26 cellular contexts compared by ENCODE assay signal in the genomic region with DNA sequence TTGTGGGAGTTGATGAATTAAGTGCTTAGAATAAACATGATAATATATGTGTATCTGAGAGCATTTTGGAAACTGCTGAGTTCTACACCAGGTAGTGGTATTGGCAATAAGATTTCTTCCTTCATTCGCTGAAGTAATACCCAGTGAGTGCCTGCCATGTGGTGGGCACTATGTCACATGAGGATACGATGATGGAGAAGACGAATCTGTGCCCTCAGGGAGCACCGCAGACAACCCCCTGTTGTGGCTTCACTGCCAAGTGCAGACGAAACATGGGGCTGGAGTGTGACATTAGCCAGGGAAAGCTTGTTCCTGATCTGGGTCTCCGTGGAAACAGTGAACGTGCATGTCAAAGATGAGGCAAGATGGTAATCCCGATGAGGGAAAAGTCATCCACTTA. TPM values are rescaled to one million over a fixed set of nuclear protein-coding genes. Genes with fewer than 3 reads are reported as not detected.
DNase-seq lines count a peak whose midpoint lies in the region; ATAC-seq, FAIRE-seq and TF ChIP-seq lines count a peak whose summit lies in the region.
"Had no signal": no experiment of that assay in that cellular context is flagged by ENCODE, and none has a peak within 500 bp of the region (broad histone marks: within the 10 kb centered on the region; RNA-seq: fewer than 3 reads in every experiment).

No MANE protein-coding gene starts in this region.

- POLR2A ChIA-PET in K562 (lab: Yijun Ruan, JAX), result interaction anchor here (1.7 to 3.2 kb wide), 2 partner anchors 8 to 205 kb away, joined by 5 to 34 read pairs; a partner anchor contains a TSS

- WGBS in K562 (ENCODE audit: insufficient coverage, low coverage, missing lambda C conversion rate), result 75% methylated on average over 8 of the region's 8 CpGs

- TF ChIP-seq EP300 in K562 (IDR thresholded peaks at IDR 0.05; ENCODE audit: low read length), result no peak

- H3K36me3 ChIP-seq in CD4-positive, CD25-positive, alpha-beta regulatory T cell (ENCODE audit: control insufficient read depth, insufficient read depth, low read length), result no peaks in the 10 kb centered on the region
- H3K36me3 ChIP-seq in K562 (ENCODE audit: control insufficient read depth, insufficient read depth, low read length), result no peaks in the 10 kb centered on the region
- no peaks in the 10 kb centered on the region for H3K36me3 ChIP-seq in gastrocnemius medialis
- H3K36me3 ChIP-seq: MG63, SJCRH30 had no signal

- H3K9me3 Mint-ChIP-seq in CD4-positive, CD25-positive, alpha-beta regulatory T cell, result no peaks in the 10 kb centered on the region

- H3K27ac Mint-ChIP-seq in CD4-positive, CD25-positive, alpha-beta regulatory T cell, result peak overlapping the region in 2 of 3 donors; percentile 38 to 67

- CTCF ChIA-PET in K562 (lab: Yijun Ruan, JAX; ENCODE audit: low intra/inter-chr PET ratio), result no interaction called here

- no peak overlapping the region for H2AFZ ChIP-seq in K562 (ENCODE audit: low read depth, low read length)
- H2AFZ ChIP-seq: GM23248, PC-9 had no signal

- BruUV-seq in K562 (replicated peaks; lab: Mats Ljungman, UMichigan), result no TSS peak

- TF ChIP-seq RAD21 in K562 (CRISPR knock-in tag; conservative IDR thresholded peaks at IDR 0.05 in 1 of 2, IDR thresholded peaks at IDR 0.05 in 1 of 2), result no peak

- TF ChIP-seq POLR2A in K562 (conservative IDR thresholded peaks at IDR 0.05), result no peak
- no peak for TF ChIP-seq POLR2A in gastrocnemius medialis (IDR thresholded peaks at IDR 0.05)

- H3K9me1 ChIP-seq in K562 (ENCODE audit: control insufficient read depth, insufficient read depth, low read length), result no peaks in the 10 kb centered on the region

- no peaks in the 10 kb centered on the region for H4K20me1 ChIP-seq in K562 (replicated peaks; ENCODE audit: control insufficient read depth, insufficient read depth, low read length)

- FAIRE-seq in K562 (lab: Jason Lieb, UNC), result no peak
- FAIRE-seq: D721Med had no signal

- in situ Hi-C loops in K562 (cut with MboI) (no loop called here), gastrocnemius medialis (cut with MboI; ENCODE audit: low sequenced_read_pairs in 4 of 4) (no loop called here)

- no peaks in the 10 kb centered on the region for H3K27me3 ChIP-seq in CD4-positive, CD25-positive, alpha-beta regulatory T cell (ENCODE audit: control insufficient read depth, insufficient read depth, low read length)
- H3K27me3 ChIP-seq in K562 (ENCODE audit: control insufficient read depth in 2 of 2, insufficient read depth in 2 of 2, low read length in 2 of 2) (no peaks in the 10 kb centered on the region), gastrocnemius medialis (no peaks in the 10 kb centered on the region)
- H3K27me3 ChIP-seq: MG63, SJCRH30 had no signal

- H3K4me1 ChIP-seq in CD4-positive, CD25-positive, alpha-beta regulatory T cell (ENCODE audit: control insufficient read depth, insufficient read depth, low read length, poor library complexity, severe bottlenecking), result no peaks in the 10 kb centered on the region
- H3K4me1 ChIP-seq in K562 (replicated peaks in 1 of 2; ENCODE audit: control insufficient read depth in 2 of 2, insufficient read depth in 2 of 2, low read length in 2 of 2), result peaks cover 13 to 38% of the 10 kb centered on the region in 2 experiments
- peaks cover 48 to 52% of the 10 kb centered on the region in 2 donors for H3K4me1 ChIP-seq in gastrocnemius medialis
- H3K4me1 ChIP-seq: SJCRH30 had no signal

- H3K4me2 ChIP-seq in K562 (ENCODE audit: insufficient read depth, low read length), result no peak overlapping the region
- H3K4me2 ChIP-seq: PC-9 had no signal

- H3K79me2 ChIP-seq in K562 (ENCODE audit: control insufficient read depth, insufficient read depth, low read length), result no peaks in the 10 kb centered on the region

- no peak for ATAC-seq in CD4-positive, CD25-positive, alpha-beta regulatory T cell (ENCODE audit: low read depth in 2 of 2)
- ATAC-seq in K562 (no peak), gastrocnemius medialis (no peak), HG02884 (IDR thresholded peaks at IDR 0.05; ENCODE audit: unreplicated experiment) (no peak)
- ATAC-seq: Right ventricle myocardium inferior, SK-N-SH treated with all-trans-retinoic acid at 6 μM for 48 hours had no signal

- H3K4me1 Mint-ChIP-seq in CD4-positive, CD25-positive, alpha-beta regulatory T cell, result peaks cover 30 to 53% (median 38%) of the 10 kb centered on the region in 4 donors

- no peak overlapping the region for H3K4me3 Mint-ChIP-seq in CD4-positive, CD25-positive, alpha-beta regulatory T cell

- peak overlapping the region in 1 of 2 experiments; percentile 33; a peak in 1 of 4 replicates for H3K9ac ChIP-seq in K562 (ENCODE audit: insufficient read depth in 1 of 2, low read depth in 2 of 2, low read length in 2 of 2)
- H3K9ac ChIP-seq: GM23248 had no signal

- no peaks in the 10 kb centered on the region for H3K9me3 ChIP-seq in CD4-positive, CD25-positive, alpha-beta regulatory T cell (ENCODE audit: control insufficient read depth in 2 of 2, low read length in 2 of 2)
- no peaks in the 10 kb centered on the region for H3K9me3 ChIP-seq in K562 (replicated peaks; ENCODE audit: control insufficient read depth, insufficient read depth, low read depth, low read length)
- no peaks in the 10 kb centered on the region for H3K9me3 ChIP-seq in gastrocnemius medialis
- H3K9me3 ChIP-seq: MG63, SJCRH30 had no signal

- peaks cover 20% of the 10 kb centered on the region for H3K36me3 Mint-ChIP-seq in CD4-positive, CD25-positive, alpha-beta regulatory T cell

- intact Hi-C loops in K562 (cut with micrococcal nuclease) (no loop called here), gastrocnemius medialis (cut with DNase I; ENCODE audit: low total_unique reads) (loop anchor here (10.0 kb wide), 1 partner anchor 467 kb away; a partner anchor contains a TSS)

- H3K27me3 Mint-ChIP-seq in CD4-positive, CD25-positive, alpha-beta regulatory T cell, result no peaks in the 10 kb centered on the region

- peak; percentile 16 for DNase-seq in NCI-H82 (lab: John Stamatoyannopoulos, UW)
- no peak for DNase-seq in NCI-H82 treated with DMSO at 0.1 percent for 48 hours (lab: John Stamatoyannopoulos, UW; ENCODE audit: unreplicated experiment)
- DNase-seq in CD4-positive, CD25-positive, alpha-beta regulatory T cell, result no peak
- DNase-seq in K562 (ENCODE audit: extremely low read depth in 1 of 4, low spot score in 3 of 4), result no peak
- DNase-seq in gastrocnemius medialis, result no peak
- no peak for DNase-seq in NAMALWA (ENCODE audit: low spot score)
- DNase-seq: 8988T; ACHN; DMS53; GM23248; H7; KG1; MG63; NCI-H1694; NCI-H2029 treated with DMSO at 0.1 percent for 48 hours; NCI-H2171; NCI-H226; NCI-H510A treated with DMSO at 0.1 percent for 48 hours; NCI-H748 treated with DMSO at 0.1 percent for 48 hours; NK-92 treated with Interleukin-12 subunit alpha and Interleukin-12 subunit beta, amount 100 ng/mL, for 24 hours; PC-9; SJCRH30 had no signal

- TF ChIP-seq CTCF in K562 (IDR thresholded peaks at IDR 0.05 in 2 of 3, conservative IDR thresholded peaks at IDR 0.05 in 1 of 3; ENCODE audit: insufficient read depth in 2 of 3, low read depth in 1 of 3, low read length in 3 of 3), result no peak
- no peak for TF ChIP-seq CTCF in gastrocnemius medialis (IDR thresholded peaks at IDR 0.05 in 4 of 5, conservative IDR thresholded peaks at IDR 0.05 in 1 of 5)

- no peak overlapping the region for H3K4me3 ChIP-seq in CD4-positive, CD25-positive, alpha-beta regulatory T cell (ENCODE audit: low read depth, low read length)
- H3K4me3 ChIP-seq in K562 (no peak overlapping the region), gastrocnemius medialis (no peak overlapping the region)
- H3K4me3 ChIP-seq: GM23248, MG63, PC-9, SJCRH30 had no signal

- no peak overlapping the region for H3K27ac ChIP-seq in CD4-positive, CD25-positive, alpha-beta regulatory T cell (ENCODE audit: insufficient read depth, low read length, poor library complexity, severe bottlenecking)
- H3K27ac ChIP-seq in K562 (ENCODE audit: extremely low read depth, low read depth, low read length) (no peak overlapping the region), gastrocnemius medialis (peak overlapping the region in 3 of 4 donors; percentile 3 to 34 (median 14))
- H3K27ac ChIP-seq: GM23248, PC-9, SJCRH30 had no signal

RNA-seq across cellular contexts. Expression of a gene that starts 7.9 kb away (rescaled TPM):
- 66.6 TPM for total RNA-seq in CD4-positive, CD25-positive, alpha-beta regulatory T cell
- polyA plus RNA-seq in CD4-positive, CD25-positive, alpha-beta regulatory T cell, result 10 to 100 TPM; 18.7 to 25.1 (median 20.5) TPM
- 63.3 and 125 TPM in 2 replicates for total RNA-seq in K562 (2011; cell fraction: chromatin; rRNA removed; ENCODE audit: low replicate concordance)
- total RNA-seq in K562 (2011; cell fraction: nucleolus; rRNA removed), result 52.7 and 67.8 TPM in 2 replicates
- 59.0 and 75.9 TPM in 2 replicates for total RNA-seq in K562 (2011; cell fraction: nucleoplasm; rRNA removed)
- total RNA-seq in K562 (2014; rRNA removed) (10.7 and 13.1 TPM in 2 replicates), K562 (2014; rRNA removed; fragmentation: Illumina TruSeq; extraction: Trizol) (3.9 and 4.4 TPM in 2 replicates), K562 (2015; rRNA removed; fragmentation: Illumina TruSeq; extraction: Trizol) (4.3 and 5.0 TPM in 2 replicates), K562 (2021) (13.1 and 16.0 TPM in 2 replicates), gastrocnemius medialis (10 to 100 TPM; 26.1 to 35.2 (median 27.5) TPM)
- polyA plus RNA-seq in K562 (2011; rRNA removed) (14.9 and 26.5 TPM in 2 replicates), K562 (2014; fragmentation: Illumina TruSeq; extraction: Trizol) (10.9 and 16.1 TPM in 2 replicates), K562 (2014; fragmentation: Nextera tagmentation; extraction: Ambion mirVana) (1 to 10 TPM; 1.2 to 1.3 TPM), K562 (2014; rRNA removed) (16.9 and 17.8 TPM in 2 replicates)
- 13.5 and 17.8 TPM in 2 replicates for polyA plus RNA-seq in K562 (2011; cell fraction: cytosol; rRNA removed)
- 121 and 138 TPM in 2 replicates for polyA plus RNA-seq in K562 (2011; cell fraction: nucleus; rRNA removed)
- 11.7 and 27.2 TPM in 2 replicates for polyA plus RNA-seq in K562 (2012)
- polyA minus RNA-seq in K562 (2011; rRNA and poly(A)+ RNA removed), result 13.5 and 18.6 TPM in 2 replicates
- 3.8 and 11.0 TPM in 2 replicates for polyA minus RNA-seq in K562 (2011; cell fraction: cytosol; rRNA and poly(A)+ RNA removed)
- 18.3 and 27.4 TPM in 2 replicates for polyA minus RNA-seq in K562 (2011; cell fraction: nucleus; rRNA and poly(A)+ RNA removed)

RNA-seq across cellular contexts. Expression of a gene that starts 30.2 kb away (rescaled TPM):
- total RNA-seq in CD4-positive, CD25-positive, alpha-beta regulatory T cell, result 247 TPM
- 100 to 1,000 TPM; 134 to 142 (median 139) TPM for polyA plus RNA-seq in CD4-positive, CD25-positive, alpha-beta regulatory T cell
- total RNA-seq in K562 (2011; cell fraction: chromatin; rRNA removed; ENCODE audit: low replicate concordance), result 16.1 and 32.8 TPM in 2 replicates
- 31.3 and 33.7 TPM in 2 replicates for total RNA-seq in K562 (2011; cell fraction: nucleolus; rRNA removed)
- 22.9 and 25.3 TPM in 2 replicates for total RNA-seq in K562 (2011; cell fraction: nucleoplasm; rRNA removed)
- total RNA-seq in K562 (2014; rRNA removed) (42.0 and 43.4 TPM in 2 replicates), K562 (2014; rRNA removed; fragmentation: Illumina TruSeq; extraction: Trizol) (10.0 and 13.5 TPM in 2 replicates), K562 (2015; rRNA removed; fragmentation: Illumina TruSeq; extraction: Trizol) (22.7 and 24.5 TPM in 2 replicates), K562 (2021) (30.9 and 37.8 TPM in 2 replicates), gastrocnemius medialis (1 to 10 TPM in 1 of 4 donors, under 1 TPM in 3; 0.15 to 2.9 (median 0.68) TPM)
- polyA plus RNA-seq in K562 (2011; rRNA removed) (27.5 and 42.7 TPM in 2 replicates), K562 (2014; fragmentation: Illumina TruSeq; extraction: Trizol) (15.9 and 22.0 TPM in 2 replicates), K562 (2014; fragmentation: Nextera tagmentation; extraction: Ambion mirVana) (1 to 10 TPM; 1.3 to 1.4 TPM), K562 (2014; rRNA removed) (44.6 and 45.7 TPM in 2 replicates)
- 38.6 and 39.4 TPM in 2 replicates for polyA plus RNA-seq in K562 (2011; cell fraction: cytosol; rRNA removed)
- polyA plus RNA-seq in K562 (2011; cell fraction: nucleus; rRNA removed), result 97.0 and 136 TPM in 2 replicates
- 23.2 and 45.2 TPM in 2 replicates for polyA plus RNA-seq in K562 (2012)
- 22.7 and 23.2 TPM in 2 replicates for polyA minus RNA-seq in K562 (2011; rRNA and poly(A)+ RNA removed)
- 15.9 and 23.3 TPM in 2 replicates for polyA minus RNA-seq in K562 (2011; cell fraction: cytosol; rRNA and poly(A)+ RNA removed)
- 25.7 and 35.2 TPM in 2 replicates for polyA minus RNA-seq in K562 (2011; cell fraction: nucleus; rRNA and poly(A)+ RNA removed)

RNA-seq across cellular contexts. Expression of a gene that starts 53.7 kb away (rescaled TPM):
- total RNA-seq in CD4-positive, CD25-positive, alpha-beta regulatory T cell, result not detected
- under 1 TPM in 3 of 4 donors, not detected in 1; 0.03 to 0.11 (median 0.05) TPM for polyA plus RNA-seq in CD4-positive, CD25-positive, alpha-beta regulatory T cell
- not detected in 2 replicates for total RNA-seq in K562 (2011; cell fraction: chromatin; rRNA removed; ENCODE audit: low replicate concordance)
- total RNA-seq in K562 (2011; cell fraction: nucleolus; rRNA removed), result not detected in 2 replicates
- total RNA-seq in K562 (2011; cell fraction: nucleoplasm; rRNA removed), result not detected in 2 replicates
- total RNA-seq in K562 (2014; rRNA removed), result not detected in 2 replicates
- total RNA-seq in K562 (2014; rRNA removed; fragmentation: Illumina TruSeq; extraction: Trizol), result not detected in 2 replicates
- not detected in 2 replicates for total RNA-seq in K562 (2015; rRNA removed; fragmentation: Illumina TruSeq; extraction: Trizol)
- 0.02 TPM in 1 of 2 replicates, not detected in the other for total RNA-seq in K562 (2021)
- not detected in 2 replicates for polyA plus RNA-seq in K562 (2011; rRNA removed)
- not detected in 2 replicates for polyA plus RNA-seq in K562 (2011; cell fraction: cytosol; rRNA removed)
- not detected in 2 replicates for polyA plus RNA-seq in K562 (2011; cell fraction: nucleus; rRNA removed)
- polyA plus RNA-seq in K562 (2012), result 0.08 and 0.19 TPM in 2 replicates
- not detected in 2 replicates for polyA plus RNA-seq in K562 (2014; fragmentation: Illumina TruSeq; extraction: Trizol)
- polyA plus RNA-seq in K562 (2014; fragmentation: Nextera tagmentation; extraction: Ambion mirVana), result under 1 TPM; 0.01 to 0.11 TPM
- polyA plus RNA-seq in K562 (2014; rRNA removed), result not detected in 2 replicates
- not detected in 2 replicates for polyA minus RNA-seq in K562 (2011; rRNA and poly(A)+ RNA removed)
- not detected in 2 replicates for polyA minus RNA-seq in K562 (2011; cell fraction: cytosol; rRNA and poly(A)+ RNA removed)
- not detected in 2 replicates for polyA minus RNA-seq in K562 (2011; cell fraction: nucleus; rRNA and poly(A)+ RNA removed)
- total RNA-seq in gastrocnemius medialis, result under 1 TPM in 2 of 4 donors, not detected in 2; 0.05 to 0.07 TPM

Comparison
In these comparisons a context has a peak if more than half of its experiments do, and no peak if none do; other contexts are left out.
1. H3K27ac ChIP-seq: peak in gastrocnemius medialis (3 of 4); none in CD4-positive, CD25-positive, alpha-beta regulatory T cell (single experiment) and K562 (single experiment).